Comparison of ENCODE assay signal across 8 cellular contexts in genomic region chr6:151690768-151691562, GRCh38.
DNase-seq lines count a peak whose midpoint lies in the region; ATAC-seq and TF ChIP-seq lines count a peak whose summit lies in the region.

No MANE protein-coding gene starts in this region.

- intact Hi-C loops in Right ventricle myocardium superior (cut with DNase I): no loop called here

- H3K27ac Mint-ChIP-seq in T-helper 1 cell treated with Interleukin-12 subunit alpha and Interleukin-12 subunit beta and Interleukin-4 antibody, amounts not matched to agents 30 μg/mL and 1 μg/mL, for 36 hours: peak overlapping the region; percentile 79
- H3K27ac Mint-ChIP-seq in stimulated activated effector memory CD8-positive, alpha-beta T cell treated with anti-CD3 and anti-CD28 coated beads, Interleukin-12 subunit alpha, Interleukin-12 subunit beta, amount 100 ng/mL, for 72 hours: peak overlapping the region; percentile 71

- H3K27me3 Mint-ChIP-seq in T-helper 1 cell treated with Interleukin-12 subunit alpha and Interleukin-12 subunit beta and Interleukin-4 antibody, amounts not matched to agents 30 μg/mL and 1 μg/mL, for 36 hours (ENCODE audit: low read depth): peaks cover 13% of the 10 kb centered on the region

- DNase-seq in activated CD4-positive, alpha-beta T cell treated with anti-CD3 and anti-CD28 coated beads for 48 hours: peak; percentile 37
- no peak for DNase-seq in activated CD4-positive, alpha-beta T cell treated with anti-CD3 and anti-CD28 coated beads for 1 hour
- no peak for DNase-seq in Right ventricle myocardium superior
- peak in 1 of 2 donors; percentile 61 for DNase-seq in stimulated activated effector memory CD8-positive, alpha-beta T cell treated with anti-CD3 and anti-CD28 coated beads, Interleukin-12 subunit alpha, Interleukin-12 subunit beta, amount 100 ng/mL, for 72 hours (ENCODE audit: low spot score in 2 of 2)
- DNase-seq in COLO668 (lab: John Stamatoyannopoulos, UW; ENCODE audit: unreplicated experiment): no peak
- no peak for DNase-seq in HEK293T (ENCODE audit: extremely low spot score)

- H3K4me3 Mint-ChIP-seq in T-helper 1 cell treated with Interleukin-12 subunit alpha and Interleukin-12 subunit beta and Interleukin-4 antibody, amounts not matched to agents 30 μg/mL and 1 μg/mL, for 36 hours: peak overlapping the region; percentile 81
- peak overlapping the region; percentile 48 for H3K4me3 Mint-ChIP-seq in stimulated activated effector memory CD8-positive, alpha-beta T cell treated with anti-CD3 and anti-CD28 coated beads, Interleukin-12 subunit alpha, Interleukin-12 subunit beta, amount 100 ng/mL, for 72 hours

- POLR2A ChIA-PET in HEK293T (lab: Yijun Ruan, JAX): no interaction called here

- H3K4me1 Mint-ChIP-seq in T-helper 1 cell treated with Interleukin-12 subunit alpha and Interleukin-12 subunit beta and Interleukin-4 antibody, amounts not matched to agents 30 μg/mL and 1 μg/mL, for 36 hours (ENCODE audit: low read depth): peaks cover 26% of the 10 kb centered on the region
- H3K4me1 Mint-ChIP-seq in stimulated activated effector memory CD8-positive, alpha-beta T cell treated with anti-CD3 and anti-CD28 coated beads, Interleukin-12 subunit alpha, Interleukin-12 subunit beta, amount 100 ng/mL, for 72 hours: peaks cover 18% of the 10 kb centered on the region

- H3K36me3 Mint-ChIP-seq in T-helper 1 cell treated with Interleukin-12 subunit alpha and Interleukin-12 subunit beta and Interleukin-4 antibody, amounts not matched to agents 30 μg/mL and 1 μg/mL, for 36 hours (ENCODE audit: low read depth): peaks cover 6% of the 10 kb centered on the region
- no peaks in the 10 kb centered on the region for H3K36me3 Mint-ChIP-seq in stimulated activated effector memory CD8-positive, alpha-beta T cell treated with anti-CD3 and anti-CD28 coated beads, Interleukin-12 subunit alpha, Interleukin-12 subunit beta, amount 100 ng/mL, for 72 hours

- no peaks in the 10 kb centered on the region for H3K9me3 Mint-ChIP-seq in T-helper 1 cell treated with Interleukin-12 subunit alpha and Interleukin-12 subunit beta and Interleukin-4 antibody, amounts not matched to agents 30 μg/mL and 1 μg/mL, for 36 hours
- H3K9me3 Mint-ChIP-seq in stimulated activated effector memory CD8-positive, alpha-beta T cell treated with anti-CD3 and anti-CD28 coated beads, Interleukin-12 subunit alpha, Interleukin-12 subunit beta, amount 100 ng/mL, for 72 hours: no peaks in the 10 kb centered on the region

- CTCF ChIA-PET in HEK293T (lab: Yijun Ruan, JAX): interaction anchor here (0.6 to 1.4 kb wide), 8 partner anchors 15 to 1114 kb away, joined by 3 to 8 read pairs (median 4); no protein-coding TSS in a partner anchor

- ATAC-seq in HG02884 (IDR thresholded peaks at IDR 0.05; ENCODE audit: unreplicated experiment) (peak; percentile 98), Right ventricle myocardium superior (ENCODE audit: poor library complexity) (peak; percentile 77)
- ATAC-seq in stimulated activated effector memory CD8-positive, alpha-beta T cell treated with anti-CD3 and anti-CD28 coated beads, Interleukin-12 subunit alpha, Interleukin-12 subunit beta, amount 100 ng/mL, for 72 hours: peak; percentile 99

TF ChIP-seq in HEK293T, 16 proteins besides CTCF, POLR2A, EP300 and RAD21:
- no peak for TF ChIP-seq FOXK2 (IDR thresholded peaks at IDR 0.05)
- no peak for TF ChIP-seq BHLHE40 (IDR thresholded peaks at IDR 0.05; ENCODE audit: borderline replicate concordance)
- no peak for TF ChIP-seq FOXM1 (IDR thresholded peaks at IDR 0.05; ENCODE audit: borderline replicate concordance)
- no peak for TF ChIP-seq ZNF384 (IDR thresholded peaks at IDR 0.05)
- no peak for TF ChIP-seq FOXA1 (IDR thresholded peaks at IDR 0.05)
- TF ChIP-seq CTBP1 (IDR thresholded peaks at IDR 0.05; ENCODE audit: borderline replicate concordance): no peak
